Comparison of ENCODE assay signal across 25 cellular contexts in genomic region chr13:95111608-95112007, GRCh38.
"Had no signal": no experiment of that assay in that cellular context is flagged by ENCODE, and none has a peak within 500 bp of the region (broad histone marks: within the 10 kb centered on the region; RNA-seq: fewer than 3 reads in every experiment).

No MANE protein-coding gene starts in this region.

- H3K4me1 ChIP-seq: adrenal gland, body of pancreas, breast epithelium had no signal

- H3K4me3 Mint-ChIP-seq: activated CD4-positive, alpha-beta T cell treated with anti-CD3 and anti-CD28 coated beads for 36 hours; activated CD4-positive, alpha-beta T cell treated with anti-CD3 and anti-CD28 coated beads, Interleukin-2, amount 10 ng/mL, durations not matched to agents 7 days and 5 days; activated CD8-positive, alpha-beta T cell treated with anti-CD3 and anti-CD28 coated beads, Interleukin-2, amount 10 ng/mL, durations not matched to agents 7 days and 5 days; activated naive CD4-positive, alpha-beta T cell treated with anti-CD3 and anti-CD28 coated beads for 36 hours; activated T-cell treated with anti-CD3 and anti-CD28 coated beads, Interleukin-2, amount 50 U/mL, for 24 hours; activated T-helper 1 cell treated with anti-CD3 and anti-CD28 coated beads, Interleukin-12 subunit alpha, Interleukin-12 subunit beta, Interleukin-2, Interleukin-4 antibody, amounts not matched to agents 30 ng/mL and 10 ng/mL and 1 ng/mL, durations not matched to agents 14 hours and 24 hours and 36 hours had no signal

- H3K4me3 ChIP-seq: adrenal gland, body of pancreas, breast epithelium had no signal

- H3K4me1 Mint-ChIP-seq: activated CD4-positive, alpha-beta T cell treated with anti-CD3 and anti-CD28 coated beads for 36 hours; activated CD4-positive, alpha-beta T cell treated with anti-CD3 and anti-CD28 coated beads, Interleukin-2, amount 10 ng/mL, durations not matched to agents 7 days and 5 days had no signal

- H3K9me3 Mint-ChIP-seq: activated T-helper 1 cell treated with anti-CD3 and anti-CD28 coated beads, Interleukin-12 subunit alpha, Interleukin-12 subunit beta, Interleukin-2, Interleukin-4 antibody, amounts not matched to agents 30 ng/mL and 10 ng/mL and 1 ng/mL, durations not matched to agents 14 hours and 24 hours and 36 hours had no signal

- H3K36me3 ChIP-seq: adrenal gland, breast epithelium had no signal

- H3K27me3 Mint-ChIP-seq: activated CD4-positive, alpha-beta T cell treated with anti-CD3 and anti-CD28 coated beads for 36 hours; activated CD4-positive, alpha-beta T cell treated with anti-CD3 and anti-CD28 coated beads, Interleukin-2, amount 10 ng/mL, durations not matched to agents 7 days and 5 days; activated T-cell treated with anti-CD3 and anti-CD28 coated beads, Interleukin-2, amount 50 U/mL, for 24 hours had no signal

- ATAC-seq: activated CD4-positive, alpha-beta T cell treated with anti-CD3 and anti-CD28 coated beads for 36 hours; activated CD4-positive, CD25-positive, alpha-beta regulatory T cell treated with anti-CD3 and anti-CD28 coated beads, Interleukin-2, amount 50 U/mL, for 24 hours; activated CD8-positive, alpha-beta T cell treated with anti-CD3 and anti-CD28 coated beads, Interleukin-2, amount 10 ng/mL, durations not matched to agents 7 days and 5 days; activated naive CD4-positive, alpha-beta T cell treated with anti-CD3 and anti-CD28 coated beads, Interleukin-2, amount 50 U/mL, for 72 hours; body of pancreas; PC-3; Right ventricle myocardium inferior had no signal

- DNase-seq: activated CD4-positive, alpha-beta T cell treated with anti-CD3 and anti-CD28 coated beads for 36 hours; activated CD4-positive, alpha-beta T cell treated with anti-CD3 and anti-CD28 coated beads, Interleukin-2, amount 10 ng/mL, durations not matched to agents 7 days and 5 days; activated CD4-positive, alpha-beta T cell treated with anti-CD3 and anti-CD28 coated beads, Interleukin-2, amount 50 U/mL, for 48 hours; activated CD8-positive, alpha-beta T cell treated with anti-CD3 and anti-CD28 coated beads, Interleukin-2, amount 10 ng/mL, durations not matched to agents 7 days and 5 days; activated gamma-delta T cell treated with Interleukin-2 at 50 U/mL for 16 hours; activated naive CD4-positive, alpha-beta T cell treated with anti-CD3 and anti-CD28 coated beads for 36 hours; activated T-cell treated with anti-CD3 and anti-CD28 coated beads, Interleukin-2, amount 50 U/mL, for 24 hours; adrenal gland; body of pancreas; NCI-H1105; NCI-H1417 treated with DMSO at 0.1 percent for 48 hours; NCI-H1930; NCI-H2081 treated with DMSO at 0.1 percent for 48 hours; NCI-H345; NCI-H524 treated with DMSO at 0.1 percent for 48 hours; NK-92 treated with Interleukin-12 subunit alpha and Interleukin-12 subunit beta, amount 100 ng/mL, for 24 hours; PC-3; SIG-M5; T1000 had no signal

- H3K9me3 ChIP-seq: adrenal gland, body of pancreas, breast epithelium had no signal

- H3K27ac ChIP-seq: adrenal gland, body of pancreas, breast epithelium, RWPE1 had no signal

- H3K27ac Mint-ChIP-seq: activated CD4-positive, alpha-beta T cell treated with anti-CD3 and anti-CD28 coated beads for 36 hours; activated CD4-positive, alpha-beta T cell treated with anti-CD3 and anti-CD28 coated beads, Interleukin-2, amount 10 ng/mL, durations not matched to agents 7 days and 5 days; activated CD8-positive, alpha-beta T cell treated with anti-CD3 and anti-CD28 coated beads, Interleukin-2, amount 10 ng/mL, durations not matched to agents 7 days and 5 days; activated naive CD4-positive, alpha-beta T cell treated with anti-CD3 and anti-CD28 coated beads for 36 hours; activated naive CD4-positive, alpha-beta T cell treated with anti-CD3 and anti-CD28 coated beads, Interleukin-2, amount 50 U/mL, for 72 hours; activated T-cell treated with anti-CD3 and anti-CD28 coated beads, Interleukin-2, amount 50 U/mL, for 24 hours; activated T-helper 1 cell treated with anti-CD3 and anti-CD28 coated beads, Interleukin-12 subunit alpha, Interleukin-12 subunit beta, Interleukin-2, Interleukin-4 antibody, amounts not matched to agents 30 ng/mL and 10 ng/mL and 1 ng/mL, durations not matched to agents 14 hours and 24 hours and 36 hours had no signal

- H3K27me3 ChIP-seq: adrenal gland, body of pancreas, breast epithelium had no signal
